Comparison of ENCODE assay signal across 1 cellular context in genomic region chr17:42276359-42276608, GRCh38.
A peak's percentile ranks its signal among the peaks of the same experiment; 100 is the strongest.
TF ChIP-seq lines count a peak whose summit lies in the region.

Gene STAT5B (minus strand): TSS chr17:42276391. CDS start chr17:42232127, 44,264 bp downstream.

TF ChIP-seq in H1, 55 proteins besides CTCF, POLR2A, EP300 and RAD21:
- TF ChIP-seq TAF1 (IDR thresholded peaks at IDR 0.05; ENCODE audit: low read depth, low read length): peak; percentile 17
- TF ChIP-seq TBP (IDR thresholded peaks at IDR 0.05; ENCODE audit: low read depth, low read length): no peak
- TF ChIP-seq KDM4A (IDR thresholded peaks at IDR 0.05; ENCODE audit: low read depth, low read length, severe bottlenecking): peak; percentile 89
- TF ChIP-seq PHF8 (conservative IDR thresholded peaks at IDR 0.05; ENCODE audit: low read depth, low read length): peak; percentile 69
